In the genomic region with DNA sequence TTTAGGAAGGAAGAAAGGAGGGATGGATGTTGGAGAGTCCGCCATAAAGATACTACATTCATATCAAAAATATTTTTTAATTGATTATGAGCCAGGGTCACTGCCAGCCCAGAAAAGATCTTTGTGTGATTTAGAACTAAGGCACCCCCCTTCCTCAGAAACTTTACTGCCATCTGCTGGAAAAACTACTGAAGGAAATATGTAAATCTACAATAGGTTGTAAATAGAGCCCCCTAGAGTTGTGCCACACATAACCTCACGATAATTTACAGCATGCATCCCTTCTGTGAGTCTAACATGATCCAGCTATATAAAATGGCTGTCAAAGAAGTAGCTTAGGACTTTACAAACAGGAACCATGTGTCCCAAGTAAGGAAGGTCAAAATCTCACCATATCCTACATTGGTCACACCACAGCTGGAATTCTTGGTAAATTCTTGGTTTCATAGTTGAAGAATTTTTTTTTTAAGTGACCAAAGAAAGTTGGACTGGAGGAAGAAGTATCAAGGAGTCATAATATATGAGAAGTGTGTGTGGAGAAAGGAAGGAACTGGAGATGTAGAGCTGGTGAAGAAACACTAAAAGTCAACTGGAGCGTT, we compare ENCODE assay signal across 8 cellular contexts.
DNase-seq lines count a peak whose midpoint lies in the region; ATAC-seq and TF ChIP-seq lines count a peak whose summit lies in the region.

No MANE protein-coding gene starts in this region.

- H3K9me3 Mint-ChIP-seq in HFFc6: no peaks in the 10 kb centered on the region

- TF ChIP-seq CTCF in AG04450 (IDR thresholded peaks at IDR 0.05; ENCODE audit: low read depth, low read length): peak; percentile 44
- TF ChIP-seq CTCF in HFFc6 (IDR thresholded peaks at IDR 0.05): peak; percentile 86

- ATAC-seq in GM18867 (IDR thresholded peaks at IDR 0.05; ENCODE audit: unreplicated experiment) (no peak), GM18520 (IDR thresholded peaks at IDR 0.05; ENCODE audit: unreplicated experiment) (no peak)

- H3K4me3 Mint-ChIP-seq in HFFc6: no peak overlapping the region

- no peak overlapping the region for H3K4me3 ChIP-seq in AG04450 (ENCODE audit: low read depth, low read length)

- no peaks in the 10 kb centered on the region for H3K36me3 Mint-ChIP-seq in HFFc6 (ENCODE audit: low read depth)

- H3K27me3 ChIP-seq in AG04450 (ENCODE audit: control insufficient read depth, insufficient read depth, low read length): peaks cover 2% of the 10 kb centered on the region

- H3K27ac Mint-ChIP-seq in HFFc6: no peak overlapping the region

- DNase-seq in AG04450 (ENCODE audit: low read depth, low spot score) (no peak), HFFc6 (peak; percentile 53), SKM-1 (lab: John Stamatoyannopoulos, UW; ENCODE audit: unreplicated experiment) (peak; percentile 26), iPS-NIHi7 (ENCODE audit: extremely low spot score) (peak; percentile 38), LoVo (ENCODE audit: low spot score) (no peak)
- no peak for DNase-seq in activated effector memory CD4-positive, alpha-beta T cell treated with Interleukin-2 at 50 U/mL for 16 hours

- H3K27ac ChIP-seq in AG04450 (ENCODE audit: low read depth, low read length): no peak overlapping the region

- H3K4me1 Mint-ChIP-seq in HFFc6 (ENCODE audit: low read depth): peaks cover 9% of the 10 kb centered on the region

- POLR2A ChIA-PET in AG04450 (lab: Yijun Ruan, JAX): no interaction called here

- CTCF ChIA-PET in AG04450 (lab: Charles Lee): interaction anchor here (0.7 to 2.5 kb wide), 8 partner anchors 71 to 585 kb away, joined by 3 to 11 read pairs (median 5); no protein-coding TSS in a partner anchor

- H3K9me3 ChIP-seq in AG04450 (ENCODE audit: control insufficient read depth, insufficient read depth, low read length): no peaks in the 10 kb centered on the region

- peaks cover 11% of the 10 kb centered on the region for H3K27me3 Mint-ChIP-seq in HFFc6 (ENCODE audit: insufficient read depth)

Comparison
In these comparisons a context has a peak if more than half of its experiments do, and no peak if none do; other contexts are left out.
1. DNase-seq: peak in HFFc6 (single experiment), SKM-1 (single experiment) and iPS-NIHi7 (single experiment); none in AG04450 (single experiment), activated effector memory CD4-positive, alpha-beta T cell treated with Interleukin-2 at 50 U/mL for 16 hours (single experiment) and LoVo (single experiment).